In the genomic region with DNA sequence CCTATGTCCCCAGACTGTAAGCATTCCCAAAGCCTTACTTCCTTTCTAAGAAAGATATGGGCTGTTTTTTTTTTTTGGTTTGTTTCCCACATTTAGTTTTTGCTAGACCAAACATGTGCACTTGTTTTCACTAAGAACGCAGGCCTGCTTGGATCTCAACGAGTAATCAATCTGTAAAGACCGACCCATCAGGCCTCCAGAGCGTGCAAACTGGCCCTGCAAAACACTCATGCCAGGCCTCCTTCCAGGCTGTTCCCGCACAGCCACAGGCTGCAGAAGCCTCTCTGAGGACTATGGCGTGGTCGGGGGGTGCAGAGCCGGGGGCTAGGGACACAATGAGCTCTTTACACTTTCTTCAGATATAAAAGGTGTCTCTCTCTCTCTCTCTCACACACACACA, we compare ENCODE assay signal across 15 cellular contexts.
DNase-seq lines count a peak whose midpoint lies in the region; ATAC-seq and TF ChIP-seq lines count a peak whose summit lies in the region.
"Had no signal": no experiment of that assay in that cellular context is flagged by ENCODE, and none has a peak within 500 bp of the region (broad histone marks: within the 10 kb centered on the region; RNA-seq: fewer than 3 reads in every experiment).

No MANE protein-coding gene starts in this region.

- no peaks in the 10 kb centered on the region for H3K79me2 ChIP-seq in SK-N-SH (ENCODE audit: insufficient read depth)

- H3K4me1 Mint-ChIP-seq in endodermal cell = peaks cover 31% of the 10 kb centered on the region

- H3K4me3 Mint-ChIP-seq in endodermal cell = no peak overlapping the region
- H3K4me3 Mint-ChIP-seq: CD8-positive, alpha-beta T cell had no signal

- peaks cover 2% of the 10 kb centered on the region for H3F3A ChIP-seq in SK-N-SH (replicated peaks; ENCODE audit: insufficient read depth)

- H3K4me3 ChIP-seq in SK-N-SH (ENCODE audit: low read depth in 2 of 2, low read length in 1 of 2) (no peak overlapping the region), SJSA1 (no peak overlapping the region), endodermal cell (ENCODE audit: low read length) (no peak overlapping the region), thyroid gland (replicated peaks in 1 of 3) (no peak overlapping the region)
- H3K4me3 ChIP-seq: BLaER1 treated with 17β-estradiol and CSF1 and Interleukin-3, amounts not matched to agents 10 nM and 100 nM; HAP-1 had no signal

- H3K27me3 ChIP-seq in SK-N-SH (ENCODE audit: insufficient read depth) (no peaks in the 10 kb centered on the region), SJSA1 (replicated peaks) (no peaks in the 10 kb centered on the region), endodermal cell (ENCODE audit: control insufficient read depth, insufficient read depth, low read length, poor library complexity, severe bottlenecking) (no peaks in the 10 kb centered on the region), thyroid gland (no peaks in the 10 kb centered on the region)
- H3K27me3 ChIP-seq: BLaER1 treated with 17β-estradiol and CSF1 and Interleukin-3, amounts not matched to agents 10 nM and 100 nM had no signal

- no peak overlapping the region for H3K27ac Mint-ChIP-seq in endodermal cell
- H3K27ac Mint-ChIP-seq: CD8-positive, alpha-beta T cell had no signal

- peak overlapping the region; percentile 37 to 100; a peak in 3 of 4 replicates for H3K27ac ChIP-seq in SK-N-SH (ENCODE audit: low read depth in 2 of 2, low read length in 1 of 2)
- peak overlapping the region; percentile 79 for H3K27ac ChIP-seq in SJSA1
- H3K27ac ChIP-seq in endodermal cell (ENCODE audit: low read depth, low read length) = peak overlapping the region; percentile 83
- H3K27ac ChIP-seq in thyroid gland = no peak overlapping the region
- H3K27ac ChIP-seq: BLaER1 treated with 17β-estradiol and CSF1 and Interleukin-3, amounts not matched to agents 10 nM and 100 nM had no signal

- TF ChIP-seq POLR2A in thyroid gland (IDR thresholded peaks at IDR 0.05) = no peak

- no peak for TF ChIP-seq RAD21 in SK-N-SH (IDR thresholded peaks at IDR 0.05; ENCODE audit: low read length)

- no peak for ATAC-seq in SK-N-SH treated with all-trans-retinoic acid at 6 μM for 48 hours
- ATAC-seq in activated CD4-positive, CD25-positive, alpha-beta regulatory T cell treated with anti-CD3 and anti-CD28 coated beads, Interleukin-2, amount 50 U/mL, for 24 hours = no peak
- ATAC-seq: CD8-positive, alpha-beta T cell had no signal

- no peak for TF ChIP-seq EP300 in SK-N-SH (IDR thresholded peaks at IDR 0.05; ENCODE audit: borderline replicate concordance in 1 of 2, low read depth in 1 of 2, low read length in 1 of 2)

- H3K9me2 ChIP-seq in SK-N-SH = no peaks in the 10 kb centered on the region

- no peaks in the 10 kb centered on the region for H3K9me3 Mint-ChIP-seq in endodermal cell
- H3K9me3 Mint-ChIP-seq: CD8-positive, alpha-beta T cell had no signal

- 62% methylated on average over 8 of the region's 8 CpGs for WGBS in SK-N-SH (ENCODE audit: low lambda C conversion rate)
- WGBS in endodermal cell (ENCODE audit: insufficient coverage in 1 of 2, insufficient read length in 1 of 2), 2 experiments = 71 to 91% methylated on average over 5 to 8 of the region's 8 CpGs
- WGBS in thyroid gland, 2 donors = 44 to 49% methylated on average over 8 of the region's 8 CpGs

- intact Hi-C loops in thyroid gland (cut with DNase I) = no loop called here

- no peaks in the 10 kb centered on the region for H3K36me3 Mint-ChIP-seq in endodermal cell (ENCODE audit: low read depth)
- H3K36me3 Mint-ChIP-seq: CD8-positive, alpha-beta T cell had no signal

- CTCF ChIA-PET in SK-N-SH (lab: Yijun Ruan, JAX) = interaction anchor here (0.5 to 5.5 kb wide), 7 partner anchors 15 to 593 kb away, joined by 3 to 45 read pairs (median 3); partner anchors contain the start of gene WWC1

- H3K9ac ChIP-seq in SK-N-SH = no peak overlapping the region
- H3K9ac ChIP-seq in endodermal cell (ENCODE audit: extremely low read depth, low read length, poor library complexity, severe bottlenecking) = no peak overlapping the region
- H3K9ac ChIP-seq: BLaER1 treated with 17β-estradiol and CSF1 and Interleukin-3, amounts not matched to agents 10 nM and 100 nM had no signal

- H3K27me3 Mint-ChIP-seq in endodermal cell (ENCODE audit: insufficient read depth) = peaks cover 25% of the 10 kb centered on the region

- no peak overlapping the region for H3K4me2 ChIP-seq in SK-N-SH

- TF ChIP-seq CTCF in SK-N-SH (IDR thresholded peaks at IDR 0.05) = no peak
- no peak for TF ChIP-seq CTCF in endodermal cell (conservative IDR thresholded peaks at IDR 0.05)
- no peak for TF ChIP-seq CTCF in thyroid gland (IDR thresholded peaks at IDR 0.05)

- H3K4me1 ChIP-seq in SK-N-SH (ENCODE audit: control insufficient read depth in 1 of 2, insufficient read depth in 2 of 2, low read depth in 1 of 2, low read length in 1 of 2) (peaks cover 18 to 78% of the 10 kb centered on the region in 2 experiments), SJSA1 (replicated peaks) (peaks cover 82% of the 10 kb centered on the region), endodermal cell (ENCODE audit: control insufficient read depth, insufficient read depth, low read length) (peaks cover 7% of the 10 kb centered on the region), thyroid gland (peaks cover 33 to 39% of the 10 kb centered on the region in 2 donors)

- peaks cover 0 to 34% of the 10 kb centered on the region in 2 experiments for H3K36me3 ChIP-seq in SK-N-SH (replicated peaks in 1 of 2; ENCODE audit: control insufficient read depth in 1 of 2, insufficient read depth in 2 of 2, low read length in 1 of 2)
- H3K36me3 ChIP-seq in SJSA1 = peaks cover 2% of the 10 kb centered on the region; the same call in 1 of the 2 replicates
- H3K36me3 ChIP-seq in endodermal cell (ENCODE audit: control insufficient read depth, insufficient read depth, low read length) = no peaks in the 10 kb centered on the region
- no peaks in the 10 kb centered on the region for H3K36me3 ChIP-seq in thyroid gland
- H3K36me3 ChIP-seq: BLaER1 treated with 17β-estradiol and CSF1 and Interleukin-3, amounts not matched to agents 10 nM and 100 nM; HAP-1 had no signal

- POLR2A ChIA-PET in SK-N-SH (lab: Yijun Ruan, JAX) = interaction anchor here (0.6 to 10.9 kb wide), 9 partner anchors 14 to 134 kb away, joined by 3 to 190 read pairs (median 25); no protein-coding TSS in a partner anchor

- no peak overlapping the region for H2AFZ ChIP-seq in SK-N-SH (ENCODE audit: low read depth)

- H3K9me3 ChIP-seq in SK-N-SH (no peaks in the 10 kb centered on the region), SJSA1 (replicated peaks) (no peaks in the 10 kb centered on the region), endodermal cell (ENCODE audit: control insufficient read depth, low read length) (no peaks in the 10 kb centered on the region), thyroid gland (no peaks in the 10 kb centered on the region)
- H3K9me3 ChIP-seq: BLaER1 treated with 17β-estradiol and CSF1 and Interleukin-3, amounts not matched to agents 10 nM and 100 nM; HAP-1 had no signal

- no peaks in the 10 kb centered on the region for H4K20me1 ChIP-seq in SK-N-SH (ENCODE audit: insufficient read depth)

- DNase-seq in SK-N-SH = no peak
- no peak for DNase-seq in SJSA1 (ENCODE audit: low read depth in 1 of 2, low spot score in 2 of 2)
- DNase-seq in endodermal cell = no peak
- peak; percentile 11 to 12 for DNase-seq in thyroid gland
- no peak for DNase-seq in stimulated activated CD4-positive, alpha-beta T cell treated with anti-CD3 and anti-CD28 coated beads, Interleukin-2, amount 100 ng/mL, for 24 hours
- DNase-seq in T1000 (lab: John Stamatoyannopoulos, UW) = no peak
- DNase-seq: 8988T; Calu3; CD8-positive, alpha-beta T cell; DMS79 treated with DMSO at 0.1 percent for 48 hours; GF-D8 had no signal

TF ChIP-seq in SK-N-SH, 30 proteins besides CTCF, POLR2A, EP300 and RAD21:
- peak; percentile 55; the same call in 1 of the 2 replicates for TF ChIP-seq MXI1 (IDR thresholded peaks at IDR 0.05; ENCODE audit: low read depth, low read length)
- no peak for TF ChIP-seq RXRA (IDR thresholded peaks at IDR 0.05; ENCODE audit: borderline replicate concordance, low read depth)

TF ChIP-seq in SK-N-SH treated with all-trans-retinoic acid at 6 μM for 48 hours, 23 proteins besides CTCF, POLR2A, EP300 and RAD21 (continues in another document):
- TF ChIP-seq ZNF8 (CRISPR knock-in tag; IDR thresholded peaks at IDR 0.05) = no peak
- no peak for TF ChIP-seq PPARA (CRISPR knock-in tag; IDR thresholded peaks at IDR 0.05; ENCODE audit: borderline replicate concordance)
- TF ChIP-seq CSDC2 (CRISPR knock-in tag; IDR thresholded peaks at IDR 0.05) = no peak
- no peak for TF ChIP-seq ARNTL (CRISPR knock-in tag; IDR thresholded peaks at IDR 0.05; ENCODE audit: borderline replicate concordance, low read depth)
- TF ChIP-seq ZC3H10 (CRISPR knock-in tag; IDR thresholded peaks at IDR 0.05) = no peak
- TF ChIP-seq POU6F1 (CRISPR knock-in tag; IDR thresholded peaks at IDR 0.05; ENCODE audit: borderline replicate concordance, low read depth) = no peak
- TF ChIP-seq GLIS3 (CRISPR knock-in tag; IDR thresholded peaks at IDR 0.05) = no peak
- TF ChIP-seq SNAI2 (CRISPR knock-in tag; IDR thresholded peaks at IDR 0.05) = no peak

Comparison
In these comparisons a context has a peak if more than half of its experiments do, and no peak if none do; other contexts are left out.
1. DNase-seq: peak in thyroid gland (2 of 2); none in SK-N-SH (single experiment), SJSA1 (0 of 2), endodermal cell (single experiment), stimulated activated CD4-positive, alpha-beta T cell treated with anti-CD3 and anti-CD28 coated beads, Interleukin-2, amount 100 ng/mL, for 24 hours (0 of 2) and T1000 (single experiment).
2. H3K27ac ChIP-seq: peak in SK-N-SH (2 of 2), SJSA1 (single experiment) and endodermal cell (single experiment); none in thyroid gland (0 of 3).